In genomic region chr13:40101708-40102359, GRCh38 we compare ENCODE assay signal across 9 cellular contexts.
DNase-seq lines count a peak whose midpoint lies in the region; ATAC-seq and TF ChIP-seq lines count a peak whose summit lies in the region.
"Had no signal": no experiment of that assay in that cellular context is flagged by ENCODE, and none has a peak within 500 bp of the region (broad histone marks: within the 10 kb centered on the region; RNA-seq: fewer than 3 reads in every experiment).

No MANE protein-coding gene starts in this region.

- TF ChIP-seq CTCF in activated CD8-positive, alpha-beta T cell treated with anti-CD3 and anti-CD28 coated beads for 36 hours (IDR thresholded peaks at IDR 0.05): no peak

- intact Hi-C loops in activated CD8-positive, alpha-beta T cell treated with anti-CD3 and anti-CD28 coated beads for 36 hours (cut with micrococcal nuclease): loop anchor here (5.0 kb wide), 1 partner anchor 45 kb away; no protein-coding TSS in a partner anchor

- H3K36me3 Mint-ChIP-seq in activated CD8-positive, alpha-beta T cell treated with anti-CD3 and anti-CD28 coated beads for 36 hours (ENCODE audit: low read depth): peaks cover 12% of the 10 kb centered on the region
- H3K36me3 Mint-ChIP-seq in activated CD8-positive, alpha-beta T cell treated with anti-CD3 and anti-CD28 coated beads, Interleukin-2, amount 10 ng/mL, durations not matched to agents 7 days and 5 days (ENCODE audit: low read depth): peaks cover 14% of the 10 kb centered on the region
- H3K36me3 Mint-ChIP-seq in activated T-cell treated with anti-CD3 and anti-CD28 coated beads, Interleukin-2, amount 50 U/mL, for 72 hours (ENCODE audit: insufficient read depth in 2 of 2): peaks cover 22 to 34% of the 10 kb centered on the region in 2 donors
- H3K36me3 Mint-ChIP-seq in stimulated activated memory B cell treated with anti-CD40 and anti-IgM and Interleukin-4, amounts not matched to agents 10 μg/mL and 1 μg/mL and 100 μg/mL, for 72 hours: peaks cover 7% of the 10 kb centered on the region

- H3K4me3 Mint-ChIP-seq in activated CD8-positive, alpha-beta T cell treated with anti-CD3 and anti-CD28 coated beads for 36 hours: no peak overlapping the region
- no peak overlapping the region for H3K4me3 Mint-ChIP-seq in activated CD8-positive, alpha-beta T cell treated with anti-CD3 and anti-CD28 coated beads, Interleukin-2, amount 10 ng/mL, durations not matched to agents 7 days and 5 days
- H3K4me3 Mint-ChIP-seq in activated T-cell treated with anti-CD3 and anti-CD28 coated beads, Interleukin-2, amount 50 U/mL, for 72 hours: peak overlapping the region; percentile 75 to 81
- H3K4me3 Mint-ChIP-seq in stimulated activated memory B cell treated with anti-CD40 and anti-IgM and Interleukin-4, amounts not matched to agents 10 μg/mL and 1 μg/mL and 100 μg/mL, for 72 hours: peak overlapping the region; percentile 40

- peak; percentile 42 for DNase-seq in activated CD8-positive, alpha-beta T cell treated with anti-CD3 and anti-CD28 coated beads for 36 hours
- DNase-seq in activated CD8-positive, alpha-beta T cell treated with anti-CD3 and anti-CD28 coated beads, Interleukin-2, amount 10 ng/mL, durations not matched to agents 7 days and 5 days: no peak
- DNase-seq in activated T-cell treated with anti-CD3 and anti-CD28 coated beads, Interleukin-2, amount 50 U/mL, for 72 hours: peak; percentile 61 to 63
- DNase-seq in cerebellar nuclear complex (lab: John Stamatoyannopoulos, UW) (no peak), NCI-H1092 (lab: John Stamatoyannopoulos, UW) (no peak), NCI-H69 (lab: John Stamatoyannopoulos, UW) (no peak)

- ATAC-seq in activated CD8-positive, alpha-beta T cell treated with anti-CD3 and anti-CD28 coated beads for 36 hours: peak; percentile 61
- no peak for ATAC-seq in activated CD8-positive, alpha-beta T cell treated with anti-CD3 and anti-CD28 coated beads, Interleukin-2, amount 10 ng/mL, durations not matched to agents 7 days and 5 days
- ATAC-seq in HG03060 (IDR thresholded peaks at IDR 0.05; ENCODE audit: low read depth, unreplicated experiment): peak; percentile 91
- ATAC-seq in activated T-cell treated with anti-CD3 and anti-CD28 coated beads, Interleukin-2, amount 50 U/mL, for 72 hours (replicated peaks in 1 of 2): peak; percentile 68 to 70
- peak; percentile 87 for ATAC-seq in stimulated activated memory B cell treated with anti-CD40 and anti-IgM and Interleukin-4, amounts not matched to agents 10 μg/mL and 1 μg/mL and 100 μg/mL, for 72 hours
- ATAC-seq: Right ventricle myocardium inferior had no signal

- POLR2A ChIA-PET in activated CD8-positive, alpha-beta T cell treated with anti-CD3 and anti-CD28 coated beads for 36 hours (lab: Charles Lee): interaction anchor here (0.6 to 1.9 kb wide), 5 partner anchors 28 to 573 kb away, joined by 3 to 9 read pairs (median 3); no protein-coding TSS in a partner anchor
- POLR2A ChIA-PET in activated CD8-positive, alpha-beta T cell treated with anti-CD3 and anti-CD28 coated beads, Interleukin-2, amount 10 ng/mL, durations not matched to agents 7 days and 5 days (lab: Charles Lee): interaction anchor here (0.8 to 2.1 kb wide), 3 partner anchors 15 to 564 kb away, joined by 3 to 4 read pairs (median 3); no protein-coding TSS in a partner anchor

- H3K27ac Mint-ChIP-seq in activated CD8-positive, alpha-beta T cell treated with anti-CD3 and anti-CD28 coated beads for 36 hours: peak overlapping the region; percentile 89
- no peak overlapping the region for H3K27ac Mint-ChIP-seq in activated CD8-positive, alpha-beta T cell treated with anti-CD3 and anti-CD28 coated beads, Interleukin-2, amount 10 ng/mL, durations not matched to agents 7 days and 5 days
- peak overlapping the region; percentile 94 for H3K27ac Mint-ChIP-seq in activated T-cell treated with anti-CD3 and anti-CD28 coated beads, Interleukin-2, amount 50 U/mL, for 72 hours
- peak overlapping the region; percentile 82 for H3K27ac Mint-ChIP-seq in stimulated activated memory B cell treated with anti-CD40 and anti-IgM and Interleukin-4, amounts not matched to agents 10 μg/mL and 1 μg/mL and 100 μg/mL, for 72 hours

- H3K9me3 Mint-ChIP-seq in activated CD8-positive, alpha-beta T cell treated with anti-CD3 and anti-CD28 coated beads for 36 hours: peaks cover 17% of the 10 kb centered on the region
- H3K9me3 Mint-ChIP-seq in activated CD8-positive, alpha-beta T cell treated with anti-CD3 and anti-CD28 coated beads, Interleukin-2, amount 10 ng/mL, durations not matched to agents 7 days and 5 days (ENCODE audit: insufficient read depth): peaks cover 17% of the 10 kb centered on the region
- H3K9me3 Mint-ChIP-seq in activated T-cell treated with anti-CD3 and anti-CD28 coated beads, Interleukin-2, amount 50 U/mL, for 72 hours: peaks cover 10 to 12% of the 10 kb centered on the region in 2 donors
- peaks cover 7% of the 10 kb centered on the region for H3K9me3 Mint-ChIP-seq in stimulated activated memory B cell treated with anti-CD40 and anti-IgM and Interleukin-4, amounts not matched to agents 10 μg/mL and 1 μg/mL and 100 μg/mL, for 72 hours

- CTCF ChIA-PET in activated CD8-positive, alpha-beta T cell treated with anti-CD3 and anti-CD28 coated beads for 36 hours (lab: Charles Lee): interaction anchor here (1.0 to 1.9 kb wide), 4 partner anchors 11 to 415 kb away, joined by 3 to 5 read pairs (median 4); no protein-coding TSS in a partner anchor
- CTCF ChIA-PET in activated CD8-positive, alpha-beta T cell treated with anti-CD3 and anti-CD28 coated beads, Interleukin-2, amount 10 ng/mL, durations not matched to agents 7 days and 5 days (lab: Charles Lee): interaction anchor here (1.3 to 2.2 kb wide), 2 partner anchors 28 to 32 kb away, joined by 3 to 7 read pairs; no protein-coding TSS in a partner anchor

- peaks cover 37% of the 10 kb centered on the region for H3K4me1 Mint-ChIP-seq in activated CD8-positive, alpha-beta T cell treated with anti-CD3 and anti-CD28 coated beads for 36 hours (ENCODE audit: low read depth)
- H3K4me1 Mint-ChIP-seq in activated CD8-positive, alpha-beta T cell treated with anti-CD3 and anti-CD28 coated beads, Interleukin-2, amount 10 ng/mL, durations not matched to agents 7 days and 5 days (ENCODE audit: low read depth): peaks cover 31% of the 10 kb centered on the region
- H3K4me1 Mint-ChIP-seq in activated T-cell treated with anti-CD3 and anti-CD28 coated beads, Interleukin-2, amount 50 U/mL, for 72 hours (ENCODE audit: low read depth): peaks cover 75% of the 10 kb centered on the region
- H3K4me1 Mint-ChIP-seq in stimulated activated memory B cell treated with anti-CD40 and anti-IgM and Interleukin-4, amounts not matched to agents 10 μg/mL and 1 μg/mL and 100 μg/mL, for 72 hours: peaks cover 35% of the 10 kb centered on the region

- no peaks in the 10 kb centered on the region for H3K27me3 Mint-ChIP-seq in activated CD8-positive, alpha-beta T cell treated with anti-CD3 and anti-CD28 coated beads for 36 hours
- H3K27me3 Mint-ChIP-seq in activated CD8-positive, alpha-beta T cell treated with anti-CD3 and anti-CD28 coated beads, Interleukin-2, amount 10 ng/mL, durations not matched to agents 7 days and 5 days (ENCODE audit: low read depth): no peaks in the 10 kb centered on the region
- no peaks in the 10 kb centered on the region for H3K27me3 Mint-ChIP-seq in activated T-cell treated with anti-CD3 and anti-CD28 coated beads, Interleukin-2, amount 50 U/mL, for 72 hours (ENCODE audit: low read depth)
- no peaks in the 10 kb centered on the region for H3K27me3 Mint-ChIP-seq in stimulated activated memory B cell treated with anti-CD40 and anti-IgM and Interleukin-4, amounts not matched to agents 10 μg/mL and 1 μg/mL and 100 μg/mL, for 72 hours

Comparison
In these comparisons a context has a peak if more than half of its experiments do, and no peak if none do; other contexts are left out.
1. DNase-seq: peak in activated CD8-positive, alpha-beta T cell treated with anti-CD3 and anti-CD28 coated beads for 36 hours (single experiment) and activated T-cell treated with anti-CD3 and anti-CD28 coated beads, Interleukin-2, amount 50 U/mL, for 72 hours (2 of 2); none in activated CD8-positive, alpha-beta T cell treated with anti-CD3 and anti-CD28 coated beads, Interleukin-2, amount 10 ng/mL, durations not matched to agents 7 days and 5 days (single experiment), cerebellar nuclear complex (0 of 2), NCI-H1092 (single experiment) and NCI-H69 (single experiment).
2. H3K4me3 Mint-ChIP-seq: peak in activated T-cell treated with anti-CD3 and anti-CD28 coated beads, Interleukin-2, amount 50 U/mL, for 72 hours (2 of 2) and stimulated activated memory B cell treated with anti-CD40 and anti-IgM and Interleukin-4, amounts not matched to agents 10 μg/mL and 1 μg/mL and 100 μg/mL, for 72 hours (single experiment); none in activated CD8-positive, alpha-beta T cell treated with anti-CD3 and anti-CD28 coated beads for 36 hours (single experiment) and activated CD8-positive, alpha-beta T cell treated with anti-CD3 and anti-CD28 coated beads, Interleukin-2, amount 10 ng/mL, durations not matched to agents 7 days and 5 days (single experiment).